In genomic region chr18:57029761-57030160, GRCh38 we compare ENCODE assay signal across 14 cellular contexts.
DNase-seq lines count a peak whose midpoint lies in the region; ATAC-seq and TF ChIP-seq lines count a peak whose summit lies in the region.
"Had no signal": no experiment of that assay in that cellular context is flagged by ENCODE, and none has a peak within 500 bp of the region (broad histone marks: within the 10 kb centered on the region; RNA-seq: fewer than 3 reads in every experiment).

No MANE protein-coding gene starts in this region.

- H3K79me2 ChIP-seq in GM23338 (replicated peaks; ENCODE audit: insufficient read depth), result no peaks in the 10 kb centered on the region
- no peaks in the 10 kb centered on the region for H3K79me2 ChIP-seq in mesendoderm (ENCODE audit: control insufficient read depth, insufficient read depth, low read length)

- H3K36me3 Mint-ChIP-seq in GM23338 (ENCODE audit: low read depth), result no peaks in the 10 kb centered on the region
- H3K36me3 Mint-ChIP-seq in activated T-helper 2 cell treated with anti-CD3 and anti-CD28 coated beads, Interferon-gamma antibody, Interleukin-2, Interleukin-4, amounts not matched to agents 10 μg/mL and 5 μg/mL and 100 μg/mL, durations not matched to agents 14 hours and 24 hours and 36 hours (ENCODE audit: low read depth), result peaks cover 4% of the 10 kb centered on the region

- no CpG with 5 or more reads among the region's 5 CpGs for WGBS in mesendoderm (ENCODE audit: extremely low coverage, insufficient coverage, low lambda C conversion rate)

- no peak overlapping the region for H3K18ac ChIP-seq in mesendoderm (ENCODE audit: low read length)

- H2BK15ac ChIP-seq in mesendoderm (replicated peaks; ENCODE audit: low read depth), result no peak overlapping the region

- DNase-seq in GM23338 (ENCODE audit: low spot score), result peak; percentile 72
- peak; percentile 14 for DNase-seq in NCI-H1694 treated with DMSO at 0.1 percent for 48 hours (lab: John Stamatoyannopoulos, UW)
- peak; percentile 38 for DNase-seq in WERI-Rb-1
- peak; percentile 76 for DNase-seq in mesendoderm
- no peak for DNase-seq in activated T-helper 2 cell treated with anti-CD3 and anti-CD28 coated beads, Interferon-gamma antibody, Interleukin-2, Interleukin-4, amounts not matched to agents 10 μg/mL and 5 μg/mL and 100 μg/mL, durations not matched to agents 14 hours and 24 hours and 36 hours (ENCODE audit: low spot score)
- DNase-seq: activated CD4-positive, alpha-beta T cell treated with anti-CD3 and anti-CD28 coated beads for 4 hours; activated gamma-delta T cell; gastrocnemius medialis; substantia nigra had no signal

- no peaks in the 10 kb centered on the region for H3K9me3 Mint-ChIP-seq in GM23338
- no peaks in the 10 kb centered on the region for H3K9me3 Mint-ChIP-seq in activated T-helper 2 cell treated with anti-CD3 and anti-CD28 coated beads, Interferon-gamma antibody, Interleukin-2, Interleukin-4, amounts not matched to agents 10 μg/mL and 5 μg/mL and 100 μg/mL, durations not matched to agents 14 hours and 24 hours and 36 hours

- H3K4me2 ChIP-seq in GM23338 (no peak overlapping the region), mesendoderm (ENCODE audit: low read length) (no peak overlapping the region)

- H3K9me3 ChIP-seq in WERI-Rb-1 (ENCODE audit: severe bottlenecking), result no peaks in the 10 kb centered on the region
- H3K9me3 ChIP-seq: gastrocnemius medialis, prostate gland, SJCRH30 had no signal

- H3K23ac ChIP-seq in mesendoderm (ENCODE audit: low read length), result no peak overlapping the region

- no peak overlapping the region for H3K9ac ChIP-seq in mesendoderm (ENCODE audit: low read length)

- H3K4me3 Mint-ChIP-seq in GM23338, result no peak overlapping the region
- no peak overlapping the region for H3K4me3 Mint-ChIP-seq in activated T-helper 2 cell treated with anti-CD3 and anti-CD28 coated beads, Interferon-gamma antibody, Interleukin-2, Interleukin-4, amounts not matched to agents 10 μg/mL and 5 μg/mL and 100 μg/mL, durations not matched to agents 14 hours and 24 hours and 36 hours (ENCODE audit: low read depth)

- no peaks in the 10 kb centered on the region for H3K27me3 ChIP-seq in GM23338 (ENCODE audit: insufficient read depth)
- H3K27me3 ChIP-seq in WERI-Rb-1 (ENCODE audit: insufficient read depth, low read depth, severe bottlenecking), result no peaks in the 10 kb centered on the region
- H3K27me3 ChIP-seq in mesendoderm (ENCODE audit: insufficient read depth, low read length, poor library complexity), result no peaks in the 10 kb centered on the region
- H3K27me3 ChIP-seq: gastrocnemius medialis, SJCRH30 had no signal

- no peak overlapping the region for H2BK5ac ChIP-seq in mesendoderm (ENCODE audit: low read length)

- ATAC-seq in GM23338 (peak; percentile 99), HG02981 (IDR thresholded peaks at IDR 0.05; ENCODE audit: unreplicated experiment) (no peak), GM21447 (IDR thresholded peaks at IDR 0.05; ENCODE audit: unreplicated experiment) (no peak)
- ATAC-seq: gastrocnemius medialis had no signal

- H3K4me3 ChIP-seq in GM23338, result no peak overlapping the region
- no peak overlapping the region for H3K4me3 ChIP-seq in WERI-Rb-1 (ENCODE audit: low read depth, low read length)
- no peak overlapping the region for H3K4me3 ChIP-seq in mesendoderm (ENCODE audit: low read length)
- H3K4me3 ChIP-seq: gastrocnemius medialis, lung, prostate gland, SJCRH30 had no signal

- H4K20me1 ChIP-seq in GM23338 (replicated peaks; ENCODE audit: insufficient read depth), result no peaks in the 10 kb centered on the region

- H3K27ac Mint-ChIP-seq in GM23338, result no peak overlapping the region
- H3K27ac Mint-ChIP-seq in activated T-helper 2 cell treated with anti-CD3 and anti-CD28 coated beads, Interferon-gamma antibody, Interleukin-2, Interleukin-4, amounts not matched to agents 10 μg/mL and 5 μg/mL and 100 μg/mL, durations not matched to agents 14 hours and 24 hours and 36 hours, result no peak overlapping the region

- no peaks in the 10 kb centered on the region for H3F3A ChIP-seq in GM23338 (replicated peaks; ENCODE audit: low read depth)

- H3K4me1 Mint-ChIP-seq in GM23338, result peaks cover 17% of the 10 kb centered on the region
- peaks cover 1% of the 10 kb centered on the region for H3K4me1 Mint-ChIP-seq in activated T-helper 2 cell treated with anti-CD3 and anti-CD28 coated beads, Interferon-gamma antibody, Interleukin-2, Interleukin-4, amounts not matched to agents 10 μg/mL and 5 μg/mL and 100 μg/mL, durations not matched to agents 14 hours and 24 hours and 36 hours (ENCODE audit: low read depth)

- H3K27ac ChIP-seq in GM23338 (ENCODE audit: low read depth) (no peak overlapping the region), WERI-Rb-1 (no peak overlapping the region), mesendoderm (ENCODE audit: low read depth, low read length) (no peak overlapping the region)
- H3K27ac ChIP-seq: gastrocnemius medialis, prostate gland, SJCRH30 had no signal

- no peaks in the 10 kb centered on the region for H3K79me1 ChIP-seq in mesendoderm (ENCODE audit: low read length)

- H3K4ac ChIP-seq in mesendoderm (ENCODE audit: low read depth, low read length), result no peak overlapping the region

- peak; percentile 52 to 64 for TF ChIP-seq CTCF in GM23338 (conservative IDR thresholded peaks at IDR 0.05; ENCODE audit: low read depth in 2 of 2)
- TF ChIP-seq CTCF in WERI-Rb-1 (IDR thresholded peaks at IDR 0.05; ENCODE audit: low read depth, low read length), result peak; percentile 75

- H2BK120ac ChIP-seq in mesendoderm (ENCODE audit: low read depth, low read length), result no peak overlapping the region

- no peak overlapping the region for H4K5ac ChIP-seq in mesendoderm (ENCODE audit: low read length)

- H2AK5ac ChIP-seq in mesendoderm (ENCODE audit: low read length), result no peak overlapping the region

- intact Hi-C loops in activated T-helper 2 cell treated with anti-CD3 and anti-CD28 coated beads, Interferon-gamma antibody, Interleukin-2, Interleukin-4, amounts not matched to agents 10 μg/mL and 5 μg/mL and 100 μg/mL, durations not matched to agents 14 hours and 24 hours and 36 hours (cut with micrococcal nuclease), result no loop called here

- no peak overlapping the region for H2AFZ ChIP-seq in GM23338

- peaks cover 6% of the 10 kb centered on the region; the same call in 1 of the 2 replicates for H3K9me2 ChIP-seq in GM23338 (ENCODE audit: insufficient read depth)

- H3K36me3 ChIP-seq in GM23338 (ENCODE audit: insufficient read depth) (no peaks in the 10 kb centered on the region), WERI-Rb-1 (peaks cover 9% of the 10 kb centered on the region), mesendoderm (ENCODE audit: control insufficient read depth, insufficient read depth, low read length) (no peaks in the 10 kb centered on the region)
- H3K36me3 ChIP-seq: prostate gland, SJCRH30 had no signal

- H3K27me3 Mint-ChIP-seq in GM23338 (ENCODE audit: insufficient read depth, low read depth, poor library complexity), result peaks cover 4% of the 10 kb centered on the region
- no peaks in the 10 kb centered on the region for H3K27me3 Mint-ChIP-seq in activated T-helper 2 cell treated with anti-CD3 and anti-CD28 coated beads, Interferon-gamma antibody, Interleukin-2, Interleukin-4, amounts not matched to agents 10 μg/mL and 5 μg/mL and 100 μg/mL, durations not matched to agents 14 hours and 24 hours and 36 hours (ENCODE audit: low read depth)

- H4K8ac ChIP-seq in mesendoderm (ENCODE audit: low read depth, low read length), result no peak overlapping the region

- H3K4me1 ChIP-seq in GM23338 (ENCODE audit: insufficient read depth), result peaks cover 5% of the 10 kb centered on the region; the same call in 1 of the 2 replicates
- no peaks in the 10 kb centered on the region for H3K4me1 ChIP-seq in mesendoderm (ENCODE audit: control insufficient read depth, low read depth, low read length)
- H3K4me1 ChIP-seq: gastrocnemius medialis, prostate gland, SJCRH30 had no signal

- no peak overlapping the region for H3K56ac ChIP-seq in mesendoderm (ENCODE audit: low read length)

TF ChIP-seq in GM23338, 12 proteins besides CTCF, POLR2A, EP300 and RAD21 (continues in another document):
- TF ChIP-seq NANOG (IDR thresholded peaks at IDR 0.05; ENCODE audit: borderline replicate concordance) (no peak), ZNF331 (CRISPR knock-in tag; IDR thresholded peaks at IDR 0.05; ENCODE audit: low read depth) (no peak), CREB1 (CRISPR knock-in tag; IDR thresholded peaks at IDR 0.05; ENCODE audit: low read depth) (no peak), EZH2phosphoT487 (IDR thresholded peaks at IDR 0.05; ENCODE audit: unreplicated experiment) (no peak), EZH2 (IDR thresholded peaks at IDR 0.05; ENCODE audit: low read depth, unreplicated experiment) (no peak), STAT1 (IDR thresholded peaks at IDR 0.05; ENCODE audit: unreplicated experiment) (no peak), JUNB (IDR thresholded peaks at IDR 0.05; ENCODE audit: unreplicated experiment) (no peak)
- TF ChIP-seq, protein P1, sequence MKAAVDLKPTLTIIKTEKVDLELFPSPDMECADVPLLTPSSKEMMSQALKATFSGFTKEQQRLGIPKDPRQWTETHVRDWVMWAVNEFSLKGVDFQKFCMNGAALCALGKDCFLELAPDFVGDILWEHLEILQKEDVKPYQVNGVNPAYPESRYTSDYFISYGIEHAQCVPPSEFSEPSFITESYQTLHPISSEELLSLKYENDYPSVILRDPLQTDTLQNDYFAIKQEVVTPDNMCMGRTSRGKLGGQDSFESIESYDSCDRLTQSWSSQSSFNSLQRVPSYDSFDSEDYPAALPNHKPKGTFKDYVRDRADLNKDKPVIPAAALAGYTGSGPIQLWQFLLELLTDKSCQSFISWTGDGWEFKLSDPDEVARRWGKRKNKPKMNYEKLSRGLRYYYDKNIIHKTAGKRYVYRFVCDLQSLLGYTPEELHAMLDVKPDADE (IDR thresholded peaks at IDR 0.05), result no peak
